ENCODE assay signal across 2 cellular contexts in the genomic region with DNA sequence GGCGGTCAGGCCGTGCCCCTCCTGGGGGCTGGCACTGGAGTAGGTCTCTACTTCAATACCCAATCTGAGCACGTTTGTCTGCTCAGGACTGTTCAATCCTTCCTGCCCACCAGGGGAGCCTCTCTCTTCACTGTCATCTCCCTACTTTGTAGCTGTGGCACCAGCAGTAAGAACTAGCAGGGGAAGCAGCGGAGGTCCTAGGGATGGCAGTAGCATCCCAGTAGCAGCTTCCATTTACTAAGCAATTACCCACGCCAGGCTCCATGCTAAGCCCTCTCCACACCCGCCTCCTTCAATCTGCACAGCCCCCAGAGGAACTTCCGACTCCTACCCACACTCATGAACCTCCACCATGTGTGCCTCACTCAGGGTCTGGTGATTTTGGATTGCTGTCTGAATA.
TF ChIP-seq lines count a peak whose summit lies in the region.

No MANE protein-coding gene starts in this region.

TF ChIP-seq in A549, 52 proteins besides CTCF, POLR2A, EP300 and RAD21 (continued from another document):
- TF ChIP-seq PHF8 (IDR thresholded peaks at IDR 0.05; ENCODE audit: borderline replicate concordance, low read depth) (no peak), CHD2 (IDR thresholded peaks at IDR 0.05; ENCODE audit: low read length, partially characterized antibody) (no peak), NPAS2 (CRISPR knock-in tag; IDR thresholded peaks at IDR 0.05; ENCODE audit: borderline replicate concordance) (no peak), ESRRA (IDR thresholded peaks at IDR 0.05; ENCODE audit: borderline replicate concordance, low read length) (no peak), REST (IDR thresholded peaks at IDR 0.05) (no peak), HOXA7 (CRISPR knock-in tag; IDR thresholded peaks at IDR 0.05) (no peak), KDM5A (IDR thresholded peaks at IDR 0.05) (no peak)
- TF ChIP-seq, protein P1, sequence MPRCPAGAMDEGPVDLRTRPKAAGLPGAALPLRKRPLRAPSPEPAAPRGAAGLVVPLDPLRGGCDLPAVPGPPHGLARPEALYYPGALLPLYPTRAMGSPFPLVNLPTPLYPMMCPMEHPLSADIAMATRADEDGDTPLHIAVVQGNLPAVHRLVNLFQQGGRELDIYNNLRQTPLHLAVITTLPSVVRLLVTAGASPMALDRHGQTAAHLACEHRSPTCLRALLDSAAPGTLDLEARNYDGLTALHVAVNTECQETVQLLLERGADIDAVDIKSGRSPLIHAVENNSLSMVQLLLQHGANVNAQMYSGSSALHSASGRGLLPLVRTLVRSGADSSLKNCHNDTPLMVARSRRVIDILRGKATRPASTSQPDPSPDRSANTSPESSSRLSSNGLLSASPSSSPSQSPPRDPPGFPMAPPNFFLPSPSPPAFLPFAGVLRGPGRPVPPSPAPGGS (IDR thresholded peaks at IDR 0.05) = no peak

TF ChIP-seq in HEK293T, 16 proteins besides CTCF, POLR2A, EP300 and RAD21 (continued from another document):
- TF ChIP-seq NFRKB (IDR thresholded peaks at IDR 0.05) (no peak), FOXA1 (IDR thresholded peaks at IDR 0.05) (no peak), SUZ12 (IDR thresholded peaks at IDR 0.05) (no peak), FOXM1 (IDR thresholded peaks at IDR 0.05; ENCODE audit: borderline replicate concordance) (no peak), BHLHE40 (IDR thresholded peaks at IDR 0.05; ENCODE audit: borderline replicate concordance) (no peak), HDGF (IDR thresholded peaks at IDR 0.05; ENCODE audit: borderline replicate concordance) (no peak), LEF1 (IDR thresholded peaks at IDR 0.05; ENCODE audit: borderline replicate concordance) (no peak), L3MBTL2 (conservative IDR thresholded peaks at IDR 0.05) (no peak), SP1 (IDR thresholded peaks at IDR 0.05) (no peak), ELF4 (IDR thresholded peaks at IDR 0.05) (no peak), FOXK2 (IDR thresholded peaks at IDR 0.05) (no peak)
- TF ChIP-seq, protein P2, sequence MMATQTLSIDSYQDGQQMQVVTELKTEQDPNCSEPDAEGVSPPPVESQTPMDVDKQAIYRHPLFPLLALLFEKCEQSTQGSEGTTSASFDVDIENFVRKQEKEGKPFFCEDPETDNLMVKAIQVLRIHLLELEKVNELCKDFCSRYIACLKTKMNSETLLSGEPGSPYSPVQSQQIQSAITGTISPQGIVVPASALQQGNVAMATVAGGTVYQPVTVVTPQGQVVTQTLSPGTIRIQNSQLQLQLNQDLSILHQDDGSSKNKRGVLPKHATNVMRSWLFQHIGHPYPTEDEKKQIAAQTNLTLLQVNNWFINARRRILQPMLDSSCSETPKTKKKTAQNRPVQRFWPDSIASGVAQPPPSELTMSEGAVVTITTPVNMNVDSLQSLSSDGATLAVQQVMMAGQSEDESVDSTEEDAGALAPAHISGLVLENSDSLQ (IDR thresholded peaks at IDR 0.05) = no peak
